Comparison of ENCODE assay signal across 15 cellular contexts in genomic region chr20:5553194-5553815, GRCh38.
"Had no signal": no experiment of that assay in that cellular context is flagged by ENCODE, and none has a peak within 500 bp of the region (broad histone marks: within the 10 kb centered on the region; RNA-seq: fewer than 3 reads in every experiment).

No MANE protein-coding gene starts in this region.

- H3K9me3 ChIP-seq: esophagus muscularis mucosa, neutrophil, SK-N-SH, tibial nerve had no signal

- ATAC-seq: stimulated activated effector memory CD8-positive, alpha-beta T cell treated with anti-CD3 and anti-CD28 coated beads, Interleukin-12 subunit alpha, Interleukin-12 subunit beta, amount 100 ng/mL, for 72 hours; T-cell had no signal

- H3K4me1 ChIP-seq: esophagus muscularis mucosa, parathyroid adenoma, tibial nerve had no signal

- H3K4me3 Mint-ChIP-seq: stimulated activated effector memory CD8-positive, alpha-beta T cell treated with anti-CD3 and anti-CD28 coated beads, Interleukin-12 subunit alpha, Interleukin-12 subunit beta, amount 100 ng/mL, for 72 hours; T-cell had no signal

- DNase-seq: activated CD4-positive, alpha-beta T cell treated with anti-CD3 and anti-CD28 coated beads, Interleukin-2, amount 50 U/mL, for 48 hours; activated gamma-delta T cell; activated T-cell treated with anti-CD3 and anti-CD28 coated beads, Interleukin-2, amount 50 U/mL, for 48 hours; midbrain; SK-N-SH; T-cell; T1000 had no signal

- H3K27me3 Mint-ChIP-seq: T-cell had no signal

- H3K9ac ChIP-seq: parathyroid adenoma, SK-N-SH had no signal

- H3K27ac ChIP-seq: esophagus muscularis mucosa, hepatocyte, neutrophil, parathyroid adenoma, tibial nerve, VCaP had no signal

- H3K27me3 ChIP-seq: esophagus muscularis mucosa, hepatocyte, neutrophil, tibial nerve had no signal

- H3K9me3 Mint-ChIP-seq: stimulated activated effector memory CD8-positive, alpha-beta T cell treated with anti-CD3 and anti-CD28 coated beads, Interleukin-12 subunit alpha, Interleukin-12 subunit beta, amount 100 ng/mL, for 72 hours; T-cell had no signal

- H2AFZ ChIP-seq: hepatocyte, parathyroid adenoma had no signal

- H3K4me2 ChIP-seq: hepatocyte, SK-N-SH had no signal

- H3K79me2 ChIP-seq: hepatocyte, parathyroid adenoma had no signal

- H3K27ac Mint-ChIP-seq: stimulated activated effector memory CD8-positive, alpha-beta T cell treated with anti-CD3 and anti-CD28 coated beads, Interleukin-12 subunit alpha, Interleukin-12 subunit beta, amount 100 ng/mL, for 72 hours had no signal

- H3K4me3 ChIP-seq: esophagus muscularis mucosa, hepatocyte, lung, tibial nerve had no signal
